10 cellular contexts compared by ENCODE assay signal in genomic region chr19:46480409-46480808, GRCh38. TPM values are rescaled to one million over a fixed set of nuclear protein-coding genes. Genes with fewer than 3 reads are reported as not detected.
DNase-seq lines count a peak whose midpoint lies in the region; ATAC-seq and TF ChIP-seq lines count a peak whose summit lies in the region.
"Had no signal": no experiment of that assay in that cellular context is flagged by ENCODE, and none has a peak within 500 bp of the region (broad histone marks: within the 10 kb centered on the region; RNA-seq: fewer than 3 reads in every experiment).

No MANE protein-coding gene starts in this region.

- H3K4me1 Mint-ChIP-seq in Caco-2 (ENCODE audit: low read depth, unreplicated experiment) (no peaks in the 10 kb centered on the region), progenitor cell of endocrine pancreas (ENCODE audit: low read depth) (no peaks in the 10 kb centered on the region)

- H3K27me3 Mint-ChIP-seq in Caco-2 (ENCODE audit: insufficient read depth, unreplicated experiment) (peaks cover 4% of the 10 kb centered on the region), progenitor cell of endocrine pancreas (peaks cover 3% of the 10 kb centered on the region)

- TF ChIP-seq EP300 in neural cell (conservative IDR thresholded peaks at IDR 0.05; ENCODE audit: poor library complexity, severe bottlenecking) = no peak

- H3K36me3 Mint-ChIP-seq in Caco-2 (ENCODE audit: insufficient read depth, unreplicated experiment) (no peaks in the 10 kb centered on the region), progenitor cell of endocrine pancreas (ENCODE audit: insufficient read depth) (no peaks in the 10 kb centered on the region)

- H3K27ac ChIP-seq in fibroblast of lung (ENCODE audit: insufficient read depth, low read length) (peak overlapping the region; percentile 54), neural cell (ENCODE audit: low read length) (peak overlapping the region; percentile 99)
- H3K27ac ChIP-seq: BLaER1 had no signal

- peak; percentile 35 for DNase-seq in AG08395 (ENCODE audit: low spot score)
- peak; percentile 22 to 71 for DNase-seq in NCI-H524 (lab: John Stamatoyannopoulos, UW)
- DNase-seq in fibroblast of lung (ENCODE audit: low read depth in 2 of 2) = peak; percentile 80 to 87
- no peak for DNase-seq in Caco-2
- DNase-seq in progenitor cell of endocrine pancreas (ENCODE audit: low spot score, unreplicated experiment) = no peak
- DNase-seq in KBM-7 = no peak
- DNase-seq: stimulated activated naive CD8-positive, alpha-beta T cell treated with anti-CD3 and anti-CD28 coated beads, Interleukin-15, amount 100 ng/mL, for 72 hours had no signal

- H3K4me1 ChIP-seq in fibroblast of lung (ENCODE audit: control insufficient read depth, extremely low read depth, insufficient read depth, low read length) = peaks cover 9% of the 10 kb centered on the region
- H3K4me1 ChIP-seq in Caco-2 = no peaks in the 10 kb centered on the region

- no peak overlapping the region for H3K4me3 Mint-ChIP-seq in Caco-2 (ENCODE audit: unreplicated experiment)
- no peak overlapping the region for H3K4me3 Mint-ChIP-seq in progenitor cell of endocrine pancreas (ENCODE audit: low read depth)
- H3K4me3 Mint-ChIP-seq: stimulated activated naive CD8-positive, alpha-beta T cell treated with anti-CD3 and anti-CD28 coated beads, Interleukin-15, amount 100 ng/mL, for 72 hours had no signal

- ATAC-seq in HG03135 (IDR thresholded peaks at IDR 0.05; ENCODE audit: unreplicated experiment) = no peak
- ATAC-seq: stimulated activated naive CD8-positive, alpha-beta T cell treated with anti-CD3 and anti-CD28 coated beads, Interleukin-15, amount 100 ng/mL, for 72 hours had no signal

- H3K36me3 ChIP-seq in fibroblast of lung (ENCODE audit: control insufficient read depth, insufficient read depth, low read length) = no peaks in the 10 kb centered on the region
- no peaks in the 10 kb centered on the region for H3K36me3 ChIP-seq in neural cell (ENCODE audit: insufficient read depth, low read length)
- no peaks in the 10 kb centered on the region for H3K36me3 ChIP-seq in Caco-2 (ENCODE audit: control insufficient read depth, insufficient read depth, low read length)
- H3K36me3 ChIP-seq: BLaER1 had no signal

- H3K27me3 ChIP-seq in fibroblast of lung (ENCODE audit: control insufficient read depth, insufficient read depth, low read length) = no peaks in the 10 kb centered on the region
- no peaks in the 10 kb centered on the region for H3K27me3 ChIP-seq in neural cell (ENCODE audit: insufficient read depth, low read depth, low read length)
- no peaks in the 10 kb centered on the region for H3K27me3 ChIP-seq in Caco-2 (replicated peaks; ENCODE audit: control insufficient read depth, insufficient read depth, low read length)
- H3K27me3 ChIP-seq: BLaER1 had no signal

- H3K4me3 ChIP-seq in fibroblast of lung (replicated peaks in 1 of 4; ENCODE audit: control extremely low read depth in 1 of 4, insufficient read depth in 1 of 4, low read depth in 3 of 4, low read length in 4 of 4) (no peak overlapping the region), neural cell (ENCODE audit: low read length) (no peak overlapping the region), Caco-2 (ENCODE audit: low read depth, low read length) (no peak overlapping the region)
- H3K4me3 ChIP-seq: BLaER1 had no signal

- H3K9ac ChIP-seq in fibroblast of lung (ENCODE audit: insufficient read depth, low read length) = no peak overlapping the region
- peak overlapping the region; percentile 54 for H3K9ac ChIP-seq in neural cell (ENCODE audit: low read length)
- H3K9ac ChIP-seq: BLaER1 had no signal

- POLR2A ChIA-PET in Caco-2 (lab: Charles Lee) = no interaction called here

- H3K27ac Mint-ChIP-seq in Caco-2 (ENCODE audit: unreplicated experiment) (no peak overlapping the region), progenitor cell of endocrine pancreas (no peak overlapping the region)
- H3K27ac Mint-ChIP-seq: stimulated activated naive CD8-positive, alpha-beta T cell treated with anti-CD3 and anti-CD28 coated beads, Interleukin-15, amount 100 ng/mL, for 72 hours had no signal

- no peaks in the 10 kb centered on the region for H3K9me3 Mint-ChIP-seq in Caco-2 (ENCODE audit: unreplicated experiment)
- no peaks in the 10 kb centered on the region for H3K9me3 Mint-ChIP-seq in progenitor cell of endocrine pancreas (ENCODE audit: low read depth)
- H3K9me3 Mint-ChIP-seq: stimulated activated naive CD8-positive, alpha-beta T cell treated with anti-CD3 and anti-CD28 coated beads, Interleukin-15, amount 100 ng/mL, for 72 hours had no signal

- H3K9me3 ChIP-seq in fibroblast of lung (ENCODE audit: control insufficient read depth, insufficient read depth, low read depth, low read length) = no peaks in the 10 kb centered on the region
- no peaks in the 10 kb centered on the region for H3K9me3 ChIP-seq in neural cell (ENCODE audit: low read length)
- no peaks in the 10 kb centered on the region for H3K9me3 ChIP-seq in Caco-2
- H3K9me3 ChIP-seq: BLaER1 had no signal

- H3K79me2 ChIP-seq in fibroblast of lung (ENCODE audit: control insufficient read depth, insufficient read depth, low read length) (no peaks in the 10 kb centered on the region), neural cell (replicated peaks; ENCODE audit: insufficient read depth, low read length) (no peaks in the 10 kb centered on the region)

- intact Hi-C loops in Caco-2 (cut with micrococcal nuclease; ENCODE audit: unreplicated experiment) = no loop called here

- CTCF ChIA-PET in Caco-2 (lab: Charles Lee) = no interaction called here

- in situ Hi-C loops in KBM-7 (cut with MboI; ENCODE audit: low pct_unique_long_range_greater_than_20kb, low sequenced_read_pairs) = no loop called here

- TF ChIP-seq RAD21 in neural cell (conservative IDR thresholded peaks at IDR 0.05) = no peak

- H4K20me1 ChIP-seq in fibroblast of lung (ENCODE audit: control insufficient read depth, extremely low read depth, insufficient read depth, low read length) (no peaks in the 10 kb centered on the region), neural cell (ENCODE audit: insufficient read depth) (no peaks in the 10 kb centered on the region)
- H4K20me1 ChIP-seq: BLaER1 had no signal

- no TSS peak for BruUV-seq in Caco-2 (replicated peaks; lab: Mats Ljungman, UMichigan)

- H3K9me2 ChIP-seq in neural cell (ENCODE audit: insufficient read depth, low read length) = no peaks in the 10 kb centered on the region

- peaks cover 4% of the 10 kb centered on the region for H3F3A ChIP-seq in neural cell (ENCODE audit: insufficient read depth, low read length, poor library complexity, severe bottlenecking)

- H3K4me2 ChIP-seq in fibroblast of lung (ENCODE audit: extremely low read depth, insufficient read depth, low read length) (peak overlapping the region; percentile 37), neural cell (ENCODE audit: low read length) (peak overlapping the region; percentile 25)
- H3K4me2 ChIP-seq: BLaER1 had no signal

- H2AFZ ChIP-seq in fibroblast of lung (ENCODE audit: low read length) (no peak overlapping the region), neural cell (ENCODE audit: low read depth, low read length) (peak overlapping the region; percentile 63)

- TF ChIP-seq CTCF in fibroblast of lung (conservative IDR thresholded peaks at IDR 0.05 in 1 of 2, IDR thresholded peaks at IDR 0.05 in 1 of 2; ENCODE audit: low read depth in 1 of 2, low read length in 2 of 2) (no peak), neural cell (IDR thresholded peaks at IDR 0.05; ENCODE audit: poor library complexity, severe bottlenecking) (no peak), Caco-2 (IDR thresholded peaks at IDR 0.05; ENCODE audit: insufficient read depth in 1 of 2, low read depth in 1 of 2, low read length in 1 of 2, severe bottlenecking in 1 of 2, unreplicated experiment in 1 of 2) (no peak), progenitor cell of endocrine pancreas (IDR thresholded peaks at IDR 0.05; ENCODE audit: unreplicated experiment) (no peak)

TF ChIP-seq in neural cell, 6 proteins besides CTCF, POLR2A, EP300 and RAD21 (continues in another document):
- TF ChIP-seq TAF1 (IDR thresholded peaks at IDR 0.05; ENCODE audit: low read depth) = no peak
- TF ChIP-seq MXI1 (conservative IDR thresholded peaks at IDR 0.05; ENCODE audit: poor library complexity, severe bottlenecking) = no peak
- TF ChIP-seq SMC3 (conservative IDR thresholded peaks at IDR 0.05; ENCODE audit: poor library complexity) = no peak
- no peak for TF ChIP-seq EZH2 (IDR thresholded peaks at IDR 0.05; ENCODE audit: borderline replicate concordance, insufficient read depth, low read length, poor library complexity, severe bottlenecking)

RNA-seq across cellular contexts. Expression of gene PNMA8A, which starts 9.0 kb away (rescaled TPM):
- total RNA-seq in fibroblast of lung = 3.9 and 8.9 TPM in 2 replicates
- 0.45 and 1.4 TPM in 2 replicates for polyA plus RNA-seq in fibroblast of lung
- polyA plus RNA-seq in fibroblast of lung (2012) = 0.56 and 1.4 TPM in 2 replicates
- polyA minus RNA-seq in fibroblast of lung (ENCODE audit: low replicate concordance) = 0.41 TPM in 1 of 2 replicates, not detected in the other
- polyA plus RNA-seq in neural cell = 234 and 238 TPM in 2 replicates
- polyA minus RNA-seq in neural cell = 182 and 186 TPM in 2 replicates
- not detected in 2 replicates for total RNA-seq in Caco-2 (2022)
- total RNA-seq in progenitor cell of endocrine pancreas = 27.5 and 28.1 TPM in 2 replicates

RNA-seq across cellular contexts. Expression of gene PNMA8B, which starts 15.3 kb away (rescaled TPM):
- total RNA-seq in fibroblast of lung (1.3 and 1.7 TPM in 2 replicates), Caco-2 (2022) (0.11 TPM in 1 of 2 replicates, not detected in the other), progenitor cell of endocrine pancreas (1.8 and 2.1 TPM in 2 replicates)
- polyA plus RNA-seq in fibroblast of lung (0.12 and 0.14 TPM in 2 replicates), neural cell (9.9 and 10.1 TPM in 2 replicates)
- polyA plus RNA-seq in fibroblast of lung (2012) = 0.31 and 0.70 TPM in 2 replicates
- polyA minus RNA-seq in fibroblast of lung (ENCODE audit: low replicate concordance) (0.08 and 1.0 TPM in 2 replicates), neural cell (24.0 and 27.0 TPM in 2 replicates)

RNA-seq across cellular contexts. Expression of gene PNMA8C, which starts 51.7 kb away (rescaled TPM):
- total RNA-seq in fibroblast of lung = under 0.01 and 0.17 TPM in 2 replicates
- polyA plus RNA-seq in fibroblast of lung = 0.01 and 0.07 TPM in 2 replicates
- polyA plus RNA-seq in fibroblast of lung (2012) = 0.05 TPM in 1 of 2 replicates, not detected in the other
- not detected in 2 replicates for polyA minus RNA-seq in fibroblast of lung (ENCODE audit: low replicate concordance)
- polyA plus RNA-seq in neural cell = 16.1 and 17.2 TPM in 2 replicates
- polyA minus RNA-seq in neural cell = 27.9 and 29.0 TPM in 2 replicates
- not detected in 2 replicates for total RNA-seq in Caco-2 (2022)
- 0.19 and 0.36 TPM in 2 replicates for total RNA-seq in progenitor cell of endocrine pancreas

Comparison
In these comparisons a context has a peak if more than half of its experiments do, and no peak if none do; other contexts are left out.
1. DNase-seq: peak in AG08395 (single experiment), NCI-H524 (2 of 2) and fibroblast of lung (2 of 2); none in Caco-2 (0 of 2), progenitor cell of endocrine pancreas (single experiment) and KBM-7 (single experiment).